Comparison of ENCODE assay signal across 3 cellular contexts in genomic region chr17:57948169-57948554, GRCh38.
A peak's percentile ranks its signal among the peaks of the same experiment; 100 is the strongest.
TF ChIP-seq lines count a peak whose summit lies in the region.

No MANE protein-coding gene starts in this region.

TF ChIP-seq in GM23338, 12 proteins besides CTCF, POLR2A, EP300 and RAD21:
- TF ChIP-seq ETS1 (IDR thresholded peaks at IDR 0.05) = no peak
- no peak for TF ChIP-seq STAT1 (IDR thresholded peaks at IDR 0.05; ENCODE audit: unreplicated experiment)
- TF ChIP-seq JUNB (IDR thresholded peaks at IDR 0.05; ENCODE audit: unreplicated experiment) = no peak
- TF ChIP-seq EZH2 (IDR thresholded peaks at IDR 0.05; ENCODE audit: low read depth, unreplicated experiment) = no peak
- no peak for TF ChIP-seq ZNF331 (CRISPR knock-in tag; IDR thresholded peaks at IDR 0.05; ENCODE audit: low read depth)

TF ChIP-seq in HepG2, 621 proteins besides CTCF, POLR2A, EP300 and RAD21:
- TF ChIP-seq ZNF761 (CRISPR knock-in tag; conservative IDR thresholded peaks at IDR 0.05) = 0 out of 2 replicates have a peak, but pooled peaks have one; percentile 46
- no peak for TF ChIP-seq PATZ1 (CRISPR knock-in tag; IDR thresholded peaks at IDR 0.05)

TF ChIP-seq in GM12891, 5 proteins besides CTCF, POLR2A, EP300 and RAD21:
- no peak for TF ChIP-seq PAX5 (IDR thresholded peaks at IDR 0.05; ENCODE audit: insufficient read depth, low read length, severe bottlenecking)
- no peak for TF ChIP-seq POU2F2 (IDR thresholded peaks at IDR 0.05; ENCODE audit: low read depth, low read length)
- TF ChIP-seq SPI1 (IDR thresholded peaks at IDR 0.05; ENCODE audit: low read depth, low read length) = no peak
- TF ChIP-seq TAF1 (IDR thresholded peaks at IDR 0.05; ENCODE audit: low read depth, low read length) = no peak
- no peak for TF ChIP-seq POLR2AphosphoS5 (IDR thresholded peaks at IDR 0.05; ENCODE audit: low read depth, low read length)
